ENCODE assay signal across 14 cellular contexts in genomic region chr1:18398791-18399551, GRCh38.
A peak's percentile ranks its signal among the peaks of the same experiment; 100 is the strongest.
DNase-seq lines count a peak whose midpoint lies in the region; ATAC-seq and TF ChIP-seq lines count a peak whose summit lies in the region.
"Had no signal": no experiment of that assay in that cellular context is flagged by ENCODE, and none has a peak within 500 bp of the region (broad histone marks: within the 10 kb centered on the region; RNA-seq: fewer than 3 reads in every experiment).

No MANE protein-coding gene starts in this region.

- H4K20me1 ChIP-seq in HCT116 (ENCODE audit: insufficient read depth), result no peaks in the 10 kb centered on the region

- no peak overlapping the region for H2AFZ ChIP-seq in HCT116 (ENCODE audit: low read depth, low read length, poor library complexity, severe bottlenecking)
- H2AFZ ChIP-seq: GM23248, PC-9 had no signal

- H3K9me2 ChIP-seq in HCT116 (ENCODE audit: insufficient read depth), result no peaks in the 10 kb centered on the region

- no peak overlapping the region for H3K4me2 ChIP-seq in HCT116 (ENCODE audit: low read length)
- H3K4me2 ChIP-seq: PC-9 had no signal

- no peaks in the 10 kb centered on the region for H3K36me3 Mint-ChIP-seq in progenitor cell of endocrine pancreas (ENCODE audit: insufficient read depth)
- H3K36me3 Mint-ChIP-seq: CD14-positive monocyte had no signal

- intact Hi-C loops in HCT116 (cut with micrococcal nuclease), result no loop called here

- peaks cover 0 to 19% of the 10 kb centered on the region in 2 experiments; a peak in 2 of 4 replicates for H3K4me1 ChIP-seq in HCT116 (ENCODE audit: control insufficient read depth in 1 of 2, insufficient read depth in 2 of 2, low read length in 2 of 2)

- H3K27me3 ChIP-seq in HCT116 (ENCODE audit: insufficient read depth, low read length) (peaks cover 3% of the 10 kb centered on the region; the same call in 1 of the 2 replicates), MG63 (no peaks in the 10 kb centered on the region; the same call in 1 of the 2 replicates)

- TF ChIP-seq POLR2A in HCT116 (IDR thresholded peaks at IDR 0.05; ENCODE audit: borderline replicate concordance, extremely low read depth, insufficient read depth, insufficient read length), result no peak

- no peak overlapping the region for H3K27ac ChIP-seq in HCT116 (ENCODE audit: low read depth, low read length)
- H3K27ac ChIP-seq: GM23248, PC-9, RWPE1 had no signal

- peaks cover 56% of the 10 kb centered on the region for H3K27me3 Mint-ChIP-seq in progenitor cell of endocrine pancreas

- CTCF ChIA-PET in HCT116 (lab: Charles Lee), result no interaction called here

- TF ChIP-seq RAD21 in HCT116 (IDR thresholded peaks at IDR 0.05; ENCODE audit: low read depth), result no peak

- POLR2A ChIA-PET in HCT116 (lab: Charles Lee), result no interaction called here

- TF ChIP-seq CTCF in HCT116 (IDR thresholded peaks at IDR 0.05 in 2 of 3, conservative IDR thresholded peaks at IDR 0.05 in 1 of 3; ENCODE audit: borderline replicate concordance in 1 of 3, insufficient read depth in 1 of 3, low read depth in 2 of 3, low read length in 2 of 3) (peak in 1 of 3 experiments; percentile 32; a peak in 2 of 6 replicates), progenitor cell of endocrine pancreas (IDR thresholded peaks at IDR 0.05; ENCODE audit: unreplicated experiment) (peak; percentile 42)

- no peaks in the 10 kb centered on the region for H3K9me3 ChIP-seq in HCT116 (ENCODE audit: control insufficient read depth in 1 of 2, insufficient read depth in 1 of 2, low read depth in 1 of 2, low read length in 2 of 2)
- no peaks in the 10 kb centered on the region for H3K9me3 ChIP-seq in MG63

- RAD21 ChIA-PET in HCT116 (lab: Charles Lee; ENCODE audit: low non-redundant PET in 1 of 2, low total read pairs in 2 of 2, uncharacterized antibody in 2 of 2, unreplicated experiment in 2 of 2), result no interaction called here

- no peak overlapping the region for H3K4me3 Mint-ChIP-seq in progenitor cell of endocrine pancreas (ENCODE audit: low read depth)
- H3K4me3 Mint-ChIP-seq: CD14-positive monocyte had no signal

- no peaks in the 10 kb centered on the region for H3K9me3 Mint-ChIP-seq in progenitor cell of endocrine pancreas (ENCODE audit: low read depth)

- no peak overlapping the region for H3K27ac Mint-ChIP-seq in progenitor cell of endocrine pancreas
- H3K27ac Mint-ChIP-seq: CD14-positive monocyte had no signal

- H3K4me3 ChIP-seq in HCT116 (replicated peaks in 1 of 2; ENCODE audit: low read depth in 1 of 2, low read length in 2 of 2) (no peak overlapping the region), MG63 (no peak overlapping the region)
- H3K4me3 ChIP-seq: GM23248, PC-9 had no signal

- BruUV-seq in HCT116 (replicated peaks; lab: Mats Ljungman, UMichigan), result no TSS peak

- H3K9ac ChIP-seq in HCT116 (ENCODE audit: low read length), result no peak overlapping the region
- H3K9ac ChIP-seq: GM23248 had no signal

- H3K4me1 Mint-ChIP-seq in progenitor cell of endocrine pancreas (ENCODE audit: low read depth), result peaks cover 10% of the 10 kb centered on the region
- H3K4me1 Mint-ChIP-seq: CD14-positive monocyte had no signal

- H3K36me3 ChIP-seq in HCT116 (ENCODE audit: control insufficient read depth in 1 of 2, insufficient read depth in 2 of 2, low read length in 2 of 2) (no peaks in the 10 kb centered on the region), MG63 (no peaks in the 10 kb centered on the region)

- ATAC-seq in HCT116 (peak; percentile 47; the same call in 1 of the 2 replicates), GM19351 (IDR thresholded peaks at IDR 0.05; ENCODE audit: unreplicated experiment) (no peak)

- no peak for DNase-seq in HCT116 (ENCODE audit: low read depth, low spot score)
- DNase-seq in cerebellum (ENCODE audit: low spot score), result peak; percentile 57
- DNase-seq in left kidney (ENCODE audit: low read depth, low spot score), result peak; percentile 52
- no peak for DNase-seq in progenitor cell of endocrine pancreas (ENCODE audit: low spot score, unreplicated experiment)
- no peak for DNase-seq in MG63
- no peak for DNase-seq in NCI-H748 (lab: John Stamatoyannopoulos, UW; ENCODE audit: unreplicated experiment)
- DNase-seq: GM23248, NCI-H1694 treated with DMSO at 0.1 percent for 48 hours, NCI-H2227 treated with DMSO at 0.1 percent for 48 hours, NCI-H524, PC-9 had no signal

- H3K79me2 ChIP-seq in HCT116 (ENCODE audit: insufficient read depth, low read length), result no peaks in the 10 kb centered on the region

TF ChIP-seq in HCT116, 20 proteins besides CTCF, POLR2A, EP300 and RAD21:
- no peak for TF ChIP-seq FOSL1 (IDR thresholded peaks at IDR 0.05; ENCODE audit: low read depth)
- TF ChIP-seq CEBPB (IDR thresholded peaks at IDR 0.05; ENCODE audit: low read depth), result no peak
- no peak for TF ChIP-seq POLR2AphosphoS5 (IDR thresholded peaks at IDR 0.05; ENCODE audit: low read depth, low read length)
- TF ChIP-seq REST (IDR thresholded peaks at IDR 0.05; ENCODE audit: low read depth), result no peak
- no peak for TF ChIP-seq TCF7L2 (IDR thresholded peaks at IDR 0.05; ENCODE audit: borderline replicate concordance, extremely low read depth, insufficient read depth, insufficient read length)
- no peak for TF ChIP-seq EZH2 (IDR thresholded peaks at IDR 0.05)
- no peak for TF ChIP-seq SRF (IDR thresholded peaks at IDR 0.05; ENCODE audit: low read depth)
- no peak for TF ChIP-seq YY1 (IDR thresholded peaks at IDR 0.05; ENCODE audit: extremely low read depth, insufficient replicate concordance, low read depth, low read length)
- TF ChIP-seq JUND (IDR thresholded peaks at IDR 0.05), result no peak
- TF ChIP-seq ELF1 (IDR thresholded peaks at IDR 0.05; ENCODE audit: borderline replicate concordance, low read depth), result no peak
- no peak for TF ChIP-seq EGR1 (IDR thresholded peaks at IDR 0.05; ENCODE audit: low read depth)
- no peak for TF ChIP-seq ATF3 (IDR thresholded peaks at IDR 0.05)
- TF ChIP-seq ZFX (IDR thresholded peaks at IDR 0.05), result no peak
- no peak for TF ChIP-seq CBX3 (IDR thresholded peaks at IDR 0.05; ENCODE audit: low read depth)
- no peak for TF ChIP-seq ZNF274 (IDR thresholded peaks at IDR 0.05; ENCODE audit: low read depth, low read length)
- TF ChIP-seq SP1 (IDR thresholded peaks at IDR 0.05; ENCODE audit: low read depth), result no peak
- TF ChIP-seq ZBTB33 (IDR thresholded peaks at IDR 0.05; ENCODE audit: extremely low read depth, insufficient replicate concordance, low read length), result no peak
- TF ChIP-seq SIN3A (IDR thresholded peaks at IDR 0.05; ENCODE audit: low read depth), result no peak
- no peak for TF ChIP-seq MAX (IDR thresholded peaks at IDR 0.05)
- TF ChIP-seq EZH2phosphoT487 (IDR thresholded peaks at IDR 0.05; ENCODE audit: borderline replicate concordance), result no peak

Comparison
In these comparisons a context has a peak if more than half of its experiments do, and no peak if none do; other contexts are left out.
1. DNase-seq: peak in cerebellum (single experiment) and left kidney (single experiment); none in HCT116 (single experiment), progenitor cell of endocrine pancreas (single experiment), MG63 (single experiment) and NCI-H748 (single experiment).